ENCODE assay signal across 8 cellular contexts in the genomic region with DNA sequence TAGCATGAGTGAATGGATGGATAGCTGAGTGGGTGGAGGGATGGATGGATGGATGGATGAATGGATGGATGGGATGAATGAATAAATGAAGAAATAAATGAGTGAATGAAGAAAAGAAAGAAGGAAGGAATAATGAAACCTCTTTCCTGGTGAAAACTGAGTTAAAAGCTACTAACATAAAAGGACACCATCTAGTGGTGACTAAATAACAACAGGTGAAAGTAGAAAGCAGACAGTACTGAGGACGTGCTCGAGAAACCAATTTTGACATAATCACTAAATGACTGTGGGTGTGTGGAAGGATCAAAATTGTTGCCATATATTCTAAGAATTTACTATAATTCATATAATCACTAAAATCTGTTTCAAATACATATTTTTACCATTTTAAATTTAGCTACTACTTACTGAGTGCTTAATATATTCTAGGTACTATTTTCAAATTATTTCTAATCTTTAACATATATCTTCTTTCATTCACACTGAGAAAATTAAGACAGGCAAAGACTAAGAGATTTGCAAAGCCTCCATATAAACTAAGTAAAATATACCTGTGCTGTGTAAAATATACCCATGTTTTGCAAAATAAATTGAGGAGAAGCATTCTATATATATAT.
A peak's percentile ranks its signal among the peaks of the same experiment; 100 is the strongest.
DNase-seq lines count a peak whose midpoint lies in the region; ATAC-seq and TF ChIP-seq lines count a peak whose summit lies in the region.

No MANE protein-coding gene starts in this region.

- H3K27me3 ChIP-seq in CD8-positive, alpha-beta memory T cell (ENCODE audit: insufficient read depth, low read length, poor library complexity, severe bottlenecking): no peaks in the 10 kb centered on the region

- peaks cover 5% of the 10 kb centered on the region for H3K4me1 Mint-ChIP-seq in brain
- H3K4me1 Mint-ChIP-seq in CD8-positive, alpha-beta memory T cell: no peaks in the 10 kb centered on the region

- DNase-seq in GM10266 (ENCODE audit: extremely low spot score): peak; percentile 5
- peak; percentile 34 for DNase-seq in NCI-H2081 treated with DMSO at 0.1 percent for 48 hours (lab: John Stamatoyannopoulos, UW)
- peak; percentile 4 for DNase-seq in myocyte (ENCODE audit: low read depth)
- DNase-seq in activated CD4-positive, alpha-beta T cell treated with anti-CD3 and anti-CD28 coated beads for 1 hour: no peak
- no peak for DNase-seq in GF-D8 (lab: John Stamatoyannopoulos, UW)
- no peak for DNase-seq in CD8-positive, alpha-beta memory T cell

- H3K4me3 ChIP-seq in CD8-positive, alpha-beta memory T cell (ENCODE audit: low read length): no peak overlapping the region

- no peaks in the 10 kb centered on the region for H3K9me3 ChIP-seq in CD8-positive, alpha-beta memory T cell (ENCODE audit: low read length)

- ATAC-seq in HG02642 (IDR thresholded peaks at IDR 0.05; ENCODE audit: poor library complexity, unreplicated experiment): peak; percentile 58

- TF ChIP-seq CTCF in GM10266 (IDR thresholded peaks at IDR 0.05; ENCODE audit: control insufficient read depth, insufficient read depth, low read depth, missing control alignments): peak; percentile 50
- peak; percentile 60 to 71 for TF ChIP-seq CTCF in brain (conservative IDR thresholded peaks at IDR 0.05)

- H3K4me3 Mint-ChIP-seq in brain: no peak overlapping the region
- H3K4me3 Mint-ChIP-seq in CD8-positive, alpha-beta memory T cell: no peak overlapping the region

- CTCF ChIA-PET in CD8-positive, alpha-beta memory T cell (lab: Charles Lee): no interaction called here

- no peaks in the 10 kb centered on the region for H3K36me3 Mint-ChIP-seq in brain
- H3K36me3 Mint-ChIP-seq in CD8-positive, alpha-beta memory T cell: no peaks in the 10 kb centered on the region

- H3K36me3 ChIP-seq in CD8-positive, alpha-beta memory T cell (ENCODE audit: insufficient read depth, low read length): no peaks in the 10 kb centered on the region

- no peak overlapping the region for H3K27ac Mint-ChIP-seq in brain
- H3K27ac Mint-ChIP-seq in CD8-positive, alpha-beta memory T cell: no peak overlapping the region

- POLR2A ChIA-PET in CD8-positive, alpha-beta memory T cell (lab: Charles Lee): no interaction called here

- no peaks in the 10 kb centered on the region for H3K4me1 ChIP-seq in CD8-positive, alpha-beta memory T cell (ENCODE audit: insufficient read depth, low read length)

- no peaks in the 10 kb centered on the region for H3K9me3 Mint-ChIP-seq in brain
- H3K9me3 Mint-ChIP-seq in CD8-positive, alpha-beta memory T cell: peaks cover 0 to 15% (median 0%) of the 10 kb centered on the region in 5 donors

- H3K27me3 Mint-ChIP-seq in brain: no peaks in the 10 kb centered on the region
- H3K27me3 Mint-ChIP-seq in CD8-positive, alpha-beta memory T cell: no peaks in the 10 kb centered on the region

- no peak overlapping the region for H3K27ac ChIP-seq in CD8-positive, alpha-beta memory T cell (ENCODE audit: low read depth, low read length)

Comparison
In these comparisons a context has a peak if more than half of its experiments do, and no peak if none do; other contexts are left out.
1. DNase-seq: peak in GM10266 (single experiment), NCI-H2081 treated with DMSO at 0.1 percent for 48 hours (single experiment) and myocyte (single experiment); none in activated CD4-positive, alpha-beta T cell treated with anti-CD3 and anti-CD28 coated beads for 1 hour (single experiment), GF-D8 (single experiment) and CD8-positive, alpha-beta memory T cell (0 of 5).